23 cellular contexts compared by ENCODE assay signal in genomic region chr4:17325098-17325497, GRCh38.
"Had no signal": no experiment of that assay in that cellular context is flagged by ENCODE, and none has a peak within 500 bp of the region (broad histone marks: within the 10 kb centered on the region; RNA-seq: fewer than 3 reads in every experiment).

No MANE protein-coding gene starts in this region.

- H3K27me3 Mint-ChIP-seq: dendritic cell treated with granulocyte-macrophage colony-stimulating factor and Interleukin-4, amounts not matched to agents 40 ng/mL and 50 ng/mL, for 4 days; stimulated activated naive CD8-positive, alpha-beta T cell treated with anti-CD3 and anti-CD28 coated beads, Interleukin-15, amount 100 ng/mL, for 72 hours had no signal

- H3K4me1 ChIP-seq: foreskin keratinocyte, pancreas, uterus had no signal

- H2AFZ ChIP-seq: hepatocyte had no signal

- H3K9me3 Mint-ChIP-seq: dendritic cell treated with granulocyte-macrophage colony-stimulating factor and Interleukin-4, amounts not matched to agents 40 ng/mL and 50 ng/mL, for 4 days; mesothelial cell of epicardium; natural killer cell treated with Interleukin-12 subunit alpha and Interleukin-12 subunit beta and Interleukin-15 and Interleukin-18, amount 100 ng/mL, for 72 hours; neural crest cell had no signal

- DNase-seq: foreskin keratinocyte, kidney, naive B cell, pancreas, upper lobe of right lung had no signal

- H3K4me1 Mint-ChIP-seq: memory B cell, naive B cell had no signal

- H3K36me3 ChIP-seq: esophagus muscularis mucosa, gastroesophageal sphincter, heart left ventricle, neutrophil, pancreas, suprapubic skin, transverse colon, upper lobe of right lung, uterus had no signal

- H3K27ac ChIP-seq: esophagus muscularis mucosa, foreskin keratinocyte, gastroesophageal sphincter, heart left ventricle, hepatocyte, neutrophil, pancreas, suprapubic skin, transverse colon, upper lobe of right lung had no signal

- H3K9me3 ChIP-seq: esophagus muscularis mucosa, gastroesophageal sphincter, mucosa of descending colon, neutrophil, pancreas, suprapubic skin, transverse colon, upper lobe of right lung, uterus had no signal

- H3K4me3 Mint-ChIP-seq: dendritic cell treated with granulocyte-macrophage colony-stimulating factor and Interleukin-4, amounts not matched to agents 40 ng/mL and 50 ng/mL, for 4 days; memory B cell; mesothelial cell of epicardium; naive B cell; natural killer cell treated with Interleukin-12 subunit alpha and Interleukin-12 subunit beta and Interleukin-15 and Interleukin-18, amount 100 ng/mL, for 72 hours; neural crest cell had no signal

- H3K79me2 ChIP-seq: hepatocyte had no signal

- H3K4me3 ChIP-seq: esophagus muscularis mucosa, gastroesophageal sphincter, hepatocyte, lung, mucosa of descending colon, pancreas, smooth muscle cell, suprapubic skin, transverse colon, upper lobe of right lung, uterus had no signal

- H3K27ac Mint-ChIP-seq: dendritic cell treated with granulocyte-macrophage colony-stimulating factor and Interleukin-4, amounts not matched to agents 40 ng/mL and 50 ng/mL, for 4 days; memory B cell; mesothelial cell of epicardium; naive B cell; natural killer cell treated with Interleukin-12 subunit alpha and Interleukin-12 subunit beta and Interleukin-15 and Interleukin-18, amount 100 ng/mL, for 72 hours; progenitor cell of endocrine pancreas; stimulated activated naive CD8-positive, alpha-beta T cell treated with anti-CD3 and anti-CD28 coated beads, Interleukin-15, amount 100 ng/mL, for 72 hours had no signal

- ATAC-seq: foreskin keratinocyte; gastroesophageal sphincter; mucosa of descending colon; natural killer cell treated with Interleukin-12 subunit alpha and Interleukin-12 subunit beta and Interleukin-15 and Interleukin-18, amount 100 ng/mL, for 72 hours had no signal

- H3K36me3 Mint-ChIP-seq: memory B cell; mesothelial cell of epicardium; natural killer cell treated with Interleukin-12 subunit alpha and Interleukin-12 subunit beta and Interleukin-15 and Interleukin-18, amount 100 ng/mL, for 72 hours had no signal

- H3K27me3 ChIP-seq: esophagus muscularis mucosa, foreskin keratinocyte, gastroesophageal sphincter, heart left ventricle, hepatocyte, neutrophil, pancreas, suprapubic skin, transverse colon, upper lobe of right lung, uterus had no signal
